In the genomic region with DNA sequence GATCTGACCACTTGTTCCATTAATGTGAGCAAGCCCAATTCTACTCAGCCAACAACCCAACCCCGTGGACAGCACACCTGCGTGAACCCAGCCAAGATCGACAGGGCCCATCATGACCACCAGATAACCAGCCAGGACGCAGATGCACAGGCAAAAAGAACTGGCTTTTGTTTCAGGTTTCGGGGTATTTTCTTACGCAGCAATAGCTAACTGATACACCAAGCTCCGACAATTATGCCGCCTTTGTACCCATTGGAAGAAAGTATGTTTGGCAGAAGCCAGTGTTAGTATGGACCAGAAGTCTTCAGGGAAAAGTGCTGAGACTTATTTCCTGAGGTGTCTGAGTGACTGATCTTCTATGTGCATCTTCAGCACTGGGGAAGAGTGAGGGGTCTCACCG, we compare ENCODE assay signal across 28 cellular contexts. TPM values are rescaled to one million over a fixed set of nuclear protein-coding genes. Genes with fewer than 3 reads are reported as not detected.
"Had no signal": no experiment of that assay in that cellular context is flagged by ENCODE, and none has a peak within 500 bp of the region (broad histone marks: within the 10 kb centered on the region; RNA-seq: fewer than 3 reads in every experiment).

No MANE protein-coding gene starts in this region.

- H3K4me3 ChIP-seq: stomach, suprapubic skin, testis, thoracic aorta, thyroid gland, tibial artery, tibial nerve, transverse colon, upper lobe of left lung, upper lobe of right lung, uterus, vagina had no signal

- H3K9me3 Mint-ChIP-seq: stimulated activated effector memory CD8-positive, alpha-beta T cell treated with anti-CD3 and anti-CD28 coated beads, Interleukin-12 subunit alpha, Interleukin-12 subunit beta, amount 100 ng/mL, for 72 hours; stimulated activated naive CD8-positive, alpha-beta T cell treated with anti-CD3 and anti-CD28 coated beads, Interleukin-15, Interleukin-2, amounts not matched to agents 100 ng/mL and 50 ng/mL, for 24 hours; type B pancreatic cell had no signal

- H3K27ac Mint-ChIP-seq: stimulated activated effector memory CD8-positive, alpha-beta T cell treated with anti-CD3 and anti-CD28 coated beads, Interleukin-12 subunit alpha, Interleukin-12 subunit beta, amount 100 ng/mL, for 72 hours; stimulated activated memory B cell treated with anti-CD40 and anti-IgM and Interleukin-4, amounts not matched to agents 10 μg/mL and 1 μg/mL and 100 μg/mL, for 72 hours; stimulated activated naive B cell treated with anti-CD40 and anti-IgM and Interleukin-4, amounts not matched to agents 10 μg/mL and 1 μg/mL and 100 μg/mL, for 72 hours; stimulated activated naive CD8-positive, alpha-beta T cell treated with anti-CD3 and anti-CD28 coated beads, Interleukin-15, amount 100 ng/mL, for 72 hours; stimulated activated naive CD8-positive, alpha-beta T cell treated with anti-CD3 and anti-CD28 coated beads, Interleukin-15, Interleukin-2, amounts not matched to agents 100 ng/mL and 50 ng/mL, for 24 hours; type B pancreatic cell had no signal

- H3K9me3 ChIP-seq: stomach, suprapubic skin, testis, thoracic aorta, thyroid gland, tibial artery, transverse colon, upper lobe of left lung, upper lobe of right lung, uterus, vagina had no signal

- H3K27ac ChIP-seq: stomach, suprapubic skin, testis, thoracic aorta, thyroid gland, tibial artery, tibial nerve, transverse colon, upper lobe of left lung, upper lobe of right lung, uterus, vagina had no signal

- H3K27me3 ChIP-seq: testis, thyroid gland, uterus had no signal

- H3K4me1 ChIP-seq: suprapubic skin, testis, thyroid gland, tibial artery, tibial nerve, transverse colon, upper lobe of left lung, upper lobe of right lung, uterus, vagina had no signal

- H3K36me3 ChIP-seq: stomach, suprapubic skin, thoracic aorta, thyroid gland, tibial artery, tibial nerve, transverse colon, upper lobe of left lung, upper lobe of right lung, uterus, vagina had no signal

- DNase-seq: stimulated activated CD4-positive, alpha-beta T cell treated with anti-CD3 and anti-CD28 coated beads, Interleukin-2, amount 100 ng/mL, for 48 hours; stimulated activated CD4-positive, alpha-beta T cell treated with anti-CD3 and anti-CD28 coated beads, Interleukin-4, amount 100 ng/mL, for 1 hour; stimulated activated CD4-positive, alpha-beta T cell treated with anti-CD3 and anti-CD28 coated beads, Interleukin-4, amount 100 ng/mL, for 24 hours; stimulated activated CD4-positive, alpha-beta T cell treated with anti-CD3 and anti-CD28 coated beads, Interleukin-4, amount 100 ng/mL, for 4 hours; stimulated activated CD8-positive, alpha-beta memory T cell treated with anti-CD3 and anti-CD28 coated beads, Interleukin-4, amount 100 ng/mL, for 48 hours; stimulated activated naive B cell treated with anti-CD40 and anti-IgM and Interleukin-4, amounts not matched to agents 10 μg/mL and 1 μg/mL and 100 μg/mL, for 72 hours; stimulated activated naive CD4-positive, alpha-beta T cell; stimulated activated naive CD4-positive, alpha-beta T cell treated with Interleukin-2 at 50 U/mL for 16 hours; stimulated activated naive CD8-positive, alpha-beta T cell treated with anti-CD3 and anti-CD28 coated beads, Interleukin-15, amount 100 ng/mL, for 72 hours; stimulated activated naive CD8-positive, alpha-beta T cell treated with anti-CD3 and anti-CD28 coated beads, Interleukin-15, Interleukin-2, amounts not matched to agents 100 U/mL and 50 U/mL, for 24 hours; stomach; substantia nigra; testis; thyroid gland; tibial artery; transverse colon; trophoblast cell; upper lobe of left lung; upper lobe of right lung; uterus had no signal

- H3K36me3 Mint-ChIP-seq: stimulated activated effector memory CD8-positive, alpha-beta T cell treated with anti-CD3 and anti-CD28 coated beads, Interleukin-12 subunit alpha, Interleukin-12 subunit beta, amount 100 ng/mL, for 72 hours; stimulated activated memory B cell treated with anti-CD40 and anti-IgM and Interleukin-4, amounts not matched to agents 10 μg/mL and 1 μg/mL and 100 μg/mL, for 72 hours; stimulated activated naive B cell treated with anti-CD40 and anti-IgM and Interleukin-4, amounts not matched to agents 10 μg/mL and 1 μg/mL and 100 μg/mL, for 72 hours; type B pancreatic cell had no signal

- ATAC-seq: stimulated activated memory B cell treated with anti-CD40 and anti-IgM and Interleukin-4, amounts not matched to agents 10 μg/mL and 1 μg/mL and 100 μg/mL, for 72 hours; stimulated activated naive B cell treated with anti-CD40 and anti-IgM and Interleukin-4, amounts not matched to agents 10 μg/mL and 1 μg/mL and 100 μg/mL, for 72 hours; stimulated activated naive CD8-positive, alpha-beta T cell treated with anti-CD3 and anti-CD28 coated beads, Interleukin-15, amount 100 ng/mL, for 72 hours; stimulated activated naive CD8-positive, alpha-beta T cell treated with anti-CD3 and anti-CD28 coated beads, Interleukin-15, Interleukin-2, amounts not matched to agents 100 U/mL and 50 U/mL, for 24 hours; upper lobe of right lung had no signal

- H3K4me1 Mint-ChIP-seq: stimulated activated memory B cell treated with anti-CD40 and anti-IgM and Interleukin-4, amounts not matched to agents 10 μg/mL and 1 μg/mL and 100 μg/mL, for 72 hours; stimulated activated naive B cell treated with anti-CD40 and anti-IgM and Interleukin-4, amounts not matched to agents 10 μg/mL and 1 μg/mL and 100 μg/mL, for 72 hours; stimulated activated naive CD8-positive, alpha-beta T cell treated with anti-CD3 and anti-CD28 coated beads, Interleukin-15, amount 100 ng/mL, for 72 hours had no signal

- H3K4me3 Mint-ChIP-seq: stimulated activated effector memory CD8-positive, alpha-beta T cell treated with anti-CD3 and anti-CD28 coated beads, Interleukin-12 subunit alpha, Interleukin-12 subunit beta, amount 100 ng/mL, for 72 hours; stimulated activated memory B cell treated with anti-CD40 and anti-IgM and Interleukin-4, amounts not matched to agents 10 μg/mL and 1 μg/mL and 100 μg/mL, for 72 hours; stimulated activated naive B cell treated with anti-CD40 and anti-IgM and Interleukin-4, amounts not matched to agents 10 μg/mL and 1 μg/mL and 100 μg/mL, for 72 hours; stimulated activated naive CD8-positive, alpha-beta T cell treated with anti-CD3 and anti-CD28 coated beads, Interleukin-15, amount 100 ng/mL, for 72 hours; stimulated activated naive CD8-positive, alpha-beta T cell treated with anti-CD3 and anti-CD28 coated beads, Interleukin-15, Interleukin-2, amounts not matched to agents 100 ng/mL and 50 ng/mL, for 24 hours; type B pancreatic cell had no signal

RNA-seq across cellular contexts. Expression of a gene that starts 6.0 kb away (rescaled TPM):
- total RNA-seq: thoracic aorta had no signal
- polyA plus RNA-seq: stomach had no signal
